In the genomic region with DNA sequence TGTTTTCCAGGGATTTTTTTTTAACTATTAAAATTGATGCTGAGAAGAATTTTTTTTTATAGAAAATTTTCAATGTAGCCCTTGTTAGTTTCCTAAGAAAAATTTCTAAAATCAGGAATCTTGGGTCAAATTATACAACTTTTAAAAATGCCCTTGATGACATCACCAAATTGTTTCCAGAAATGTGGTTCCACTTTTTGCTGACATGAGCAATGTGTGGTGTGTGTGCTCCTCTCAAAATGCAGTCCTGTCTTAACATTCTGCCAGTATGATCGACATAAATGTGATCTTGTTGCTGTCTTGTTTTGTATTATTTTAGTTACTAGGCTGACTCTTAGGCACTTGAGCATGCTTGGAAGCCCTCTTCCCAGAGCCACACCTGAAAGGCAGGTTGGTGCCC, we compare ENCODE assay signal across 28 cellular contexts.
"Had no signal": no experiment of that assay in that cellular context is flagged by ENCODE, and none has a peak within 500 bp of the region (broad histone marks: within the 10 kb centered on the region; RNA-seq: fewer than 3 reads in every experiment).

No MANE protein-coding gene starts in this region.

- H3K4me2 ChIP-seq: neural progenitor cell had no signal

- H3K9ac ChIP-seq: neural progenitor cell had no signal

- DNase-seq: activated CD4-positive, alpha-beta T cell treated with anti-CD3 and anti-CD28 coated beads for 48 hours; activated CD4-positive, alpha-beta T cell treated with anti-CD3 and anti-CD28 coated beads, Interleukin-2, amount 50 U/mL, for 48 hours; activated CD8-positive, alpha-beta memory T cell treated with anti-CD3 and anti-CD28 coated beads for 24 hours; activated effector memory CD4-positive, alpha-beta T cell treated with anti-CD3 and anti-CD28 coated beads, Interleukin-2, amount 50 U/mL, for 16 hours; activated naive CD4-positive, alpha-beta T cell treated with anti-CD3 and anti-CD28 coated beads for 36 hours; activated naive CD8-positive, alpha-beta T cell treated with anti-CD3 and anti-CD28 coated beads for 36 hours; adrenal gland; aorta; cerebellar nuclear complex; dorsolateral prefrontal cortex; effector memory CD4-positive, alpha-beta T cell; foreskin keratinocyte; heart right ventricle; midbrain; naive thymus-derived CD8-positive, alpha-beta T cell; occipital lobe; spleen; stimulated activated naive CD4-positive, alpha-beta T cell; T-helper 17 cell; T1000; tibial artery; WERI-Rb-1 had no signal

- H3K4me3 ChIP-seq: adrenal gland, cardiac muscle cell, coronary artery, dorsolateral prefrontal cortex, heart right ventricle, neural progenitor cell, right atrium auricular region, spleen, suprapubic skin, tibial artery had no signal

- ATAC-seq: activated CD4-positive, CD25-positive, alpha-beta regulatory T cell treated with anti-CD3 and anti-CD28 coated beads, Interleukin-2, amount 50 U/mL, for 24 hours; foreskin keratinocyte; heart right ventricle; naive thymus-derived CD8-positive, alpha-beta T cell; T-helper 17 cell had no signal

- H3K27me3 ChIP-seq: adrenal gland, dorsolateral prefrontal cortex, foreskin keratinocyte, neural progenitor cell, right atrium auricular region, spleen, suprapubic skin, tibial artery had no signal

- H3K4me1 ChIP-seq: adrenal gland, foreskin keratinocyte, heart right ventricle, neural progenitor cell, right atrium auricular region, spleen, suprapubic skin had no signal

- H3K27ac ChIP-seq: adrenal gland, cardiac muscle cell, coronary artery, dorsolateral prefrontal cortex, foreskin keratinocyte, heart right ventricle, neural progenitor cell, right atrium auricular region, spleen, suprapubic skin, tibial artery, WERI-Rb-1 had no signal

- H3K9me3 ChIP-seq: adrenal gland, heart right ventricle, right atrium auricular region, spleen, suprapubic skin, tibial artery had no signal

- H3K36me3 ChIP-seq: adrenal gland, cardiac muscle cell, heart right ventricle, neural progenitor cell, right atrium auricular region, spleen, suprapubic skin, tibial artery, WERI-Rb-1 had no signal
